1 cellular context compared by ENCODE assay signal in the genomic region with DNA sequence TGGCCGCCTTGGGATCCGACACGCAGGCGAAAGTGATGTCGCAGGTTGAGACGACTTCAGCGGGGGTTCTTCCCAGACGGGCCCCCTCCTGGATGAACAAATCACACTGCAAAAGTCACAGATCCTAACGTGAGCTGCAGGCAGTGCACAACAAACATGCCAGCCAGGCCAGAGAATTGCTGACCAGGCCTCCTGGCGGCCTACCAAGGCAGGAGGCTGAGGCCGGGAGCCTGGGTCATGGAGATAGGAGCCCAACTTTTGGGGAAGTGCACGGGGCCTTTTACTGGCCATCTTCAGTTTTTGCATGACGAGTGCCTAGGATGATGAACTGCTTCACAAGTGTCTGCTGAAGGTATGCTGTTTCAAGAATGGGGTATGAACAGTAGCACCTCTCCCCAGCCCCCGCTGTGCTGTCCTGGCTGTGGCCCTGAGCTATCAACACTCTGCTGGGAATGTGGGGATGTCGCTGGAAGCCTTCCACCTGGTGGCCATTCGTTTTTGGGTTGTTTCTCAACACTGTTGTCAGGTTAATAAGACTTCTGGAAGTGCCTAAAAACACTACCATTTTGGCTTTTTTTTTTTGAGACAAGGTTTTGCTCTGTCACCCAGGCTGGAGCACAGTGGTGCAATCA.
TF ChIP-seq lines count a peak whose summit lies in the region.

No MANE protein-coding gene starts in this region.

TF ChIP-seq in K562, 482 proteins besides CTCF, POLR2A, EP300 and RAD21:
- TF ChIP-seq KLF6 (CRISPR knock-in tag; IDR thresholded peaks at IDR 0.05; ENCODE audit: borderline replicate concordance) (no peak), PRPF4 (IDR thresholded peaks at IDR 0.05; ENCODE audit: insufficient read depth, low read depth, low read length, poor library complexity, severe bottlenecking) (no peak), SPI1 (IDR thresholded peaks at IDR 0.05; ENCODE audit: borderline replicate concordance, low read depth, low read length) (peak; percentile 77)
